Comparison of ENCODE assay signal across 8 cellular contexts in the genomic region with DNA sequence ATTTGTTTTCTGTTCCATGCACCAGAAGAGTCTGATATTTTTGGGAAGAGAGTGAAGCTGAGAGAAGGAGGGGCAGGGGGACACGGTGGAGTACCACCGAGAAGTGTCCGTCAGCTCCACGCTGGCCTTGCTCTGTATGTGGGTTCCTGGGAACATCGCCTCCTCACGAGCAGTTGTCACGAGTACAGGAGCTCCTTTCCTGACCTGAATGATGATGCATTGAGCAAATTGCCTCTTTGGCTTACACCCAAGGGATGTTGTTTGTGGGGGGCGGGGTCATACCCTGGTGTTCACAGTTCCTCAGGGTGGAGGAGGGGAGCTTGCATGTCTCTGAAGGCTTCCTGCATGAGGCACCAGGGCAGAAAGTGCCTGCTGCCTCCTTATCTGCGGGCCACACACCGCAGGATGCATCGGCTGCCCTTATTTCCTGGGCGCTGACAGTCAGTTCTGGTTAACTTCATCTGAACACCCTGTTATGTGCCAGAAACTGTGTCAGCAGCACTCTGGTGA. TPM values are rescaled to one million over a fixed set of nuclear protein-coding genes. Genes with fewer than 3 reads are reported as not detected.
A peak's percentile ranks its signal among the peaks of the same experiment; 100 is the strongest.
DNase-seq lines count a peak whose midpoint lies in the region; ATAC-seq and TF ChIP-seq lines count a peak whose summit lies in the region.

No MANE protein-coding gene starts in this region.

- H3K27me3 Mint-ChIP-seq in chondrocyte (ENCODE audit: low read depth): no peaks in the 10 kb centered on the region

- no peak overlapping the region for H3K4me3 ChIP-seq in HL-60 (replicated peaks; ENCODE audit: insufficient read depth, low read length)

- ATAC-seq in HG03196 (IDR thresholded peaks at IDR 0.05; ENCODE audit: unreplicated experiment): no peak

- H3K4me3 Mint-ChIP-seq in chondrocyte (ENCODE audit: unreplicated experiment): no peak overlapping the region

- peak overlapping the region; percentile 18 for H3K27ac Mint-ChIP-seq in chondrocyte (ENCODE audit: unreplicated experiment)

- DNase-seq in AG20443 (ENCODE audit: low spot score): peak; percentile 18
- peak; percentile 48 to 66 for DNase-seq in HL-60 (ENCODE audit: low read depth in 1 of 2, low spot score in 1 of 2)
- peak; percentile 41 for DNase-seq in activated CD4-positive, CD25-positive, alpha-beta regulatory T cell treated with anti-CD3 and anti-CD28 coated beads, Interleukin-2, amount 50 U/mL, for 72 hours
- no peak for DNase-seq in chondrocyte (ENCODE audit: low spot score)
- DNase-seq in renal cortical epithelial cell (ENCODE audit: low read depth): peak; percentile 89
- no peak for DNase-seq in C1 segment of cervical spinal cord (lab: John Stamatoyannopoulos, UW)
- no peak for DNase-seq in putamen (ENCODE audit: low spot score)

- TF ChIP-seq CTCF in HL-60 (IDR thresholded peaks at IDR 0.05; ENCODE audit: insufficient read depth, low read length) (no peak), chondrocyte (IDR thresholded peaks at IDR 0.05) (no peak)

- peaks cover 6% of the 10 kb centered on the region for H3K9me3 Mint-ChIP-seq in chondrocyte (ENCODE audit: low read depth)

- H3K27ac ChIP-seq in HL-60 (replicated peaks): no peak overlapping the region

- peaks cover 28% of the 10 kb centered on the region for H3K4me1 Mint-ChIP-seq in chondrocyte (ENCODE audit: low read depth)

- H3K36me3 Mint-ChIP-seq in chondrocyte (ENCODE audit: low read depth): peaks cover 7% of the 10 kb centered on the region

- no peaks in the 10 kb centered on the region for H3K27me3 ChIP-seq in HL-60 (ENCODE audit: insufficient read depth, poor library complexity, severe bottlenecking)

RNA-seq across cellular contexts. Expression of a gene that starts 36.2 kb away (rescaled TPM):
- 9.6 to 14.9 TPM (median 12.2 TPM) in 3 replicates for total RNA-seq in chondrocyte
- total RNA-seq in renal cortical epithelial cell: 2.7 and 4.2 TPM in 2 replicates

Comparison
In these comparisons a context has a peak if more than half of its experiments do, and no peak if none do; other contexts are left out.
1. DNase-seq: peak in AG20443 (single experiment), HL-60 (2 of 2), activated CD4-positive, CD25-positive, alpha-beta regulatory T cell treated with anti-CD3 and anti-CD28 coated beads, Interleukin-2, amount 50 U/mL, for 72 hours (single experiment) and renal cortical epithelial cell (single experiment); none in chondrocyte (single experiment), C1 segment of cervical spinal cord (0 of 14) and putamen (single experiment).